33 cellular contexts compared by ENCODE assay signal in genomic region chr5:56322592-56322991, GRCh38.
"Had no signal": no experiment of that assay in that cellular context is flagged by ENCODE, and none has a peak within 500 bp of the region (broad histone marks: within the 10 kb centered on the region; RNA-seq: fewer than 3 reads in every experiment).

No MANE protein-coding gene starts in this region.

- H3K27me3 Mint-ChIP-seq: activated CD4-positive, alpha-beta memory T cell treated with anti-CD3 and anti-CD28 coated beads, Interleukin-2, amount 10 ng/mL, durations not matched to agents 7 days and 5 days; activated naive CD4-positive, alpha-beta T cell treated with anti-CD3 and anti-CD28 coated beads, Interleukin-2, amount 50 U/mL, for 24 hours; activated naive CD8-positive, alpha-beta T cell treated with anti-CD3 and anti-CD28 coated beads, Interleukin-2, amount 50 U/mL, for 24 hours; T-cell had no signal

- H3K27me3 ChIP-seq: SJSA1 had no signal

- ATAC-seq: activated naive CD8-positive, alpha-beta T cell treated with anti-CD3 and anti-CD28 coated beads, Interleukin-2, amount 50 U/mL, for 24 hours; activated T-cell treated with anti-CD3 and anti-CD28 coated beads, Interleukin-2, amount 50 U/mL, for 72 hours; Panc1; SK-N-SH treated with all-trans-retinoic acid at 6 μM for 48 hours; T-cell had no signal

- H3K4me3 Mint-ChIP-seq: activated CD4-positive, alpha-beta memory T cell treated with anti-CD3 and anti-CD28 coated beads, Interleukin-2, amount 10 ng/mL, durations not matched to agents 7 days and 5 days; activated naive CD4-positive, alpha-beta T cell treated with anti-CD3 and anti-CD28 coated beads, Interleukin-2, amount 50 U/mL, for 24 hours; activated naive CD8-positive, alpha-beta T cell treated with anti-CD3 and anti-CD28 coated beads, Interleukin-2, amount 50 U/mL, for 24 hours; brain; T-cell had no signal

- H3K9me3 Mint-ChIP-seq: activated CD4-positive, alpha-beta memory T cell treated with anti-CD3 and anti-CD28 coated beads, Interleukin-2, amount 10 ng/mL, durations not matched to agents 7 days and 5 days; activated naive CD4-positive, alpha-beta T cell treated with anti-CD3 and anti-CD28 coated beads, Interleukin-2, amount 50 U/mL, for 24 hours; activated naive CD8-positive, alpha-beta T cell treated with anti-CD3 and anti-CD28 coated beads, Interleukin-2, amount 50 U/mL, for 24 hours; activated T-cell treated with anti-CD3 and anti-CD28 coated beads, Interleukin-2, amount 50 U/mL, for 72 hours; activated T-helper 2 cell treated with anti-CD3 and anti-CD28 coated beads, Interferon-gamma antibody, Interleukin-2, Interleukin-4, amounts not matched to agents 10 μg/mL and 5 μg/mL and 100 μg/mL, durations not matched to agents 14 hours and 24 hours and 36 hours; T-cell had no signal

- H3K9me3 ChIP-seq: SJSA1 had no signal

- H3K27ac ChIP-seq: SJSA1, WERI-Rb-1 had no signal

- H3K27ac Mint-ChIP-seq: activated CD4-positive, alpha-beta memory T cell treated with anti-CD3 and anti-CD28 coated beads, Interleukin-2, amount 10 ng/mL, durations not matched to agents 7 days and 5 days; activated naive CD4-positive, alpha-beta T cell treated with anti-CD3 and anti-CD28 coated beads, Interleukin-2, amount 50 U/mL, for 24 hours; activated T-helper 2 cell treated with anti-CD3 and anti-CD28 coated beads, Interferon-gamma antibody, Interleukin-2, Interleukin-4, amounts not matched to agents 10 μg/mL and 5 μg/mL and 100 μg/mL, durations not matched to agents 14 hours and 24 hours and 36 hours had no signal

- H3K4me3 ChIP-seq: SJSA1 had no signal

- H3K36me3 Mint-ChIP-seq: activated naive CD4-positive, alpha-beta T cell treated with anti-CD3 and anti-CD28 coated beads, Interleukin-2, amount 50 U/mL, for 24 hours; brain; T-cell had no signal

- H3K36me3 ChIP-seq: SJSA1, WERI-Rb-1 had no signal

- DNase-seq: activated CD4-positive, alpha-beta memory T cell treated with anti-CD3 and anti-CD28 coated beads, Interleukin-2, amount 10 ng/mL, durations not matched to agents 7 days and 5 days; activated CD4-positive, alpha-beta T cell treated with anti-CD3 and anti-CD28 coated beads for 1 hour; activated CD4-positive, alpha-beta T cell treated with anti-CD3 and anti-CD28 coated beads for 48 hours; activated CD4-positive, CD25-positive, alpha-beta regulatory T cell; activated gamma-delta T cell; activated naive CD4-positive, alpha-beta T cell treated with Interleukin-2 at 50 U/mL for 16 hours; activated naive CD8-positive, alpha-beta T cell treated with anti-CD3 and anti-CD28 coated beads, Interleukin-2, amount 50 U/mL, for 24 hours; activated T-cell treated with anti-CD3 and anti-CD28 coated beads, Interleukin-2, amount 50 U/mL, for 1 hour; activated T-cell treated with anti-CD3 and anti-CD28 coated beads, Interleukin-2, amount 50 U/mL, for 72 hours; anterior cingulate cortex; caudate nucleus; cerebellar nuclear complex; Karpas-422; KBM-7; NCI-H1048; NCI-H1105 treated with DMSO at 0.1 percent for 48 hours; NCI-H1436; NCI-H1694 treated with DMSO at 0.1 percent for 48 hours; NCI-H2029; NCI-H345; NCI-H524 treated with DMSO at 0.1 percent for 48 hours; RPMI8226; SHP77 treated with DMSO at 0.1 percent for 48 hours; T-cell; T-helper 2 cell; T1000; WERI-Rb-1 had no signal
